In genomic region chr9:124618476-124618875, GRCh38 we compare ENCODE assay signal across 19 cellular contexts.
A peak's percentile ranks its signal among the peaks of the same experiment; 100 is the strongest.
DNase-seq lines count a peak whose midpoint lies in the region; ATAC-seq, FAIRE-seq and TF ChIP-seq lines count a peak whose summit lies in the region.
"Had no signal": no experiment of that assay in that cellular context is flagged by ENCODE, and none has a peak within 500 bp of the region (broad histone marks: within the 10 kb centered on the region; RNA-seq: fewer than 3 reads in every experiment).

No MANE protein-coding gene starts in this region.

- CTCF ChIA-PET in Panc1 (lab: Charles Lee): interaction anchor here (2.3 kb wide), 1 partner anchor 93 kb away, joined by 12 read pairs; no protein-coding TSS in a partner anchor

- H3K27ac ChIP-seq in Panc1 (ENCODE audit: low read length) (peak overlapping the region; percentile 46; the same call in 1 of the 2 replicates), small intestine (ENCODE audit: low read depth in 1 of 2, low read length in 1 of 2) (no peak overlapping the region)
- H3K27ac ChIP-seq: brain microvascular endothelial cell had no signal

- no peak for DNase-seq in GM18507 (ENCODE audit: extremely low spot score, insufficient read length, low read depth)
- no peak for DNase-seq in Panc1 (ENCODE audit: low read depth, low spot score)
- peak; percentile 86 for DNase-seq in kidney tubule cell (ENCODE audit: low spot score)
- peak; percentile 26 for DNase-seq in small intestine
- no peak for DNase-seq in BE2C
- no peak for DNase-seq in NK-92 (lab: John Stamatoyannopoulos, UW; ENCODE audit: unreplicated experiment)
- DNase-seq: activated CD4-positive, alpha-beta T cell treated with anti-CD3 and anti-CD28 coated beads for 48 hours; activated naive CD8-positive, alpha-beta T cell treated with anti-CD3 and anti-CD28 coated beads for 36 hours; brain microvascular endothelial cell; effector memory CD8-positive, alpha-beta T cell; NCI-H1105 treated with DMSO at 0.1 percent for 48 hours; NCI-H524; Right ventricle myocardium superior; stimulated activated CD4-positive, alpha-beta T cell treated with anti-CD3 and anti-CD28 coated beads, Interleukin-4, amount 100 ng/mL, for 1 hour; T-helper 1 cell had no signal

- no TSS peak for BruUV-seq in Panc1 (replicated peaks; lab: Mats Ljungman, UMichigan)

- H3K4me1 ChIP-seq in Panc1 (ENCODE audit: control insufficient read depth, insufficient read depth, low read length) (peaks cover 48% of the 10 kb centered on the region), small intestine (ENCODE audit: control insufficient read depth in 2 of 2, insufficient read depth in 1 of 2, low read depth in 1 of 2, low read length in 1 of 2) (no peaks in the 10 kb centered on the region), BE2C (peaks cover 11% of the 10 kb centered on the region; the same call in 1 of the 2 replicates)

- H3K4me3 ChIP-seq in Panc1 (ENCODE audit: low read depth in 2 of 2, low read length in 2 of 2): no peak overlapping the region
- no peak overlapping the region for H3K4me3 ChIP-seq in small intestine (ENCODE audit: low read depth in 1 of 2, low read length in 2 of 2)
- no peak overlapping the region for H3K4me3 ChIP-seq in BE2C (ENCODE audit: low read depth, low read length)
- H3K4me3 ChIP-seq: smooth muscle cell had no signal

- intact Hi-C loops in Panc1 (cut with micrococcal nuclease; ENCODE audit: unreplicated experiment): loop anchor here (5.0 kb wide), 1 partner anchor 79 kb away; no protein-coding TSS in a partner anchor

- H3K27me3 ChIP-seq in Panc1 (ENCODE audit: control insufficient read depth, insufficient read depth, low read length) (no peaks in the 10 kb centered on the region), small intestine (ENCODE audit: control insufficient read depth in 2 of 2, insufficient read depth in 2 of 2, low read length in 2 of 2) (no peaks in the 10 kb centered on the region), BE2C (no peaks in the 10 kb centered on the region)
- H3K27me3 ChIP-seq: brain microvascular endothelial cell had no signal

- FAIRE-seq in GM18507 (lab: Jason Lieb, UNC) (peak; percentile 38), small intestine (lab: Jason Lieb, UNC) (no peak)
- FAIRE-seq: GM19239 had no signal

- TF ChIP-seq CTCF in Panc1 (IDR thresholded peaks at IDR 0.05): no peak
- TF ChIP-seq CTCF in BE2C (IDR thresholded peaks at IDR 0.05; ENCODE audit: low read depth, low read length): no peak

- no peaks in the 10 kb centered on the region for H3K36me3 ChIP-seq in Panc1 (ENCODE audit: control insufficient read depth, insufficient read depth, low read length)
- H3K36me3 ChIP-seq in small intestine (ENCODE audit: control insufficient read depth in 2 of 2, insufficient read depth in 2 of 2, low read length in 2 of 2): no peaks in the 10 kb centered on the region
- no peaks in the 10 kb centered on the region for H3K36me3 ChIP-seq in BE2C
- H3K36me3 ChIP-seq: brain microvascular endothelial cell had no signal

- WGBS in small intestine, 3 donors: 18 to 59% (median 30%) methylated on average over 3 of the region's 3 CpGs

- in situ Hi-C loops in Panc1 (cut with HindIII; ENCODE audit: low pct_unique_long_range_greater_than_20kb, low sequenced_read_pairs): no loop called here

- POLR2A ChIA-PET in Panc1 (lab: Charles Lee): no interaction called here

- no peak for ATAC-seq in Panc1
- ATAC-seq in HG02870 (IDR thresholded peaks at IDR 0.05; ENCODE audit: unreplicated experiment): no peak
- ATAC-seq in GM19395 (IDR thresholded peaks at IDR 0.05; ENCODE audit: unreplicated experiment): no peak
- ATAC-seq: effector memory CD8-positive, alpha-beta T cell had no signal

- H3K9me3 ChIP-seq in Panc1 (ENCODE audit: control insufficient read depth, insufficient read depth, low read depth, low read length) (no peaks in the 10 kb centered on the region), small intestine (ENCODE audit: control insufficient read depth, low read depth) (no peaks in the 10 kb centered on the region), BE2C (no peaks in the 10 kb centered on the region)

Comparison
In these comparisons a context has a peak if more than half of its experiments do, and no peak if none do; other contexts are left out.
1. DNase-seq: peak in kidney tubule cell (single experiment) and small intestine (single experiment); none in GM18507 (single experiment), Panc1 (single experiment), BE2C (single experiment) and NK-92 (single experiment).